8 cellular contexts compared by ENCODE assay signal in the genomic region with DNA sequence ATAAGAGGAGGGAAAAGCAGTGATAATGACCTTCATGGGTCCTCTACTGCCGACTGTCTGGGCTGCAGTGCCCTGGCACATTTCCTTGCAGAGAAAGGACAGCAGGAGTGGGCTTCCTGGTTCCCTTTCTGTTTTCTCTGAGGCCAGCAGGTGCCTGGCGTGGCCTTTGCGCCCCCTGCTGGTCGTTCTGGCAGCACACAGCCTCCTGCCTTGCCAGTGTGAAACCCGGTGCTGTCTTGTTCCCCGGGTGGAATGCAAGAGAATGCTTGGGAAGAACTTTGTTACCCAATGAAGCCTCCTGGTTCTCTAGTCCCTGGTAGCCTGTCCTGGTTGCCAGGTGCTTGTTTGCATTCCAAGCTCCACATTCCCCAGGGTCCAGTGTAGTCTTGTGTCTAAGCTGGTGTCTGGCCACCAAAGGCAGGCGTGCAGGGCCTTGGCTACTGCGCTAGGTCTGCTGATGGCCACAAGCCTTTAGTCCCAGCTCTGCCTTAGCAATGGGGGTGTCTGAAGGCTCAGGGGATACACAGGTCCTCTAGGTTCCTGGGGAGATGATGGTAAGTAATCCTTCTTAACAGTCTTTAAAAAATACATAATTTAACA.
DNase-seq lines count a peak whose midpoint lies in the region; ATAC-seq and TF ChIP-seq lines count a peak whose summit lies in the region.

No MANE protein-coding gene starts in this region.

- peak; percentile 85 for TF ChIP-seq CTCF in Calu3 (IDR thresholded peaks at IDR 0.05; ENCODE audit: unreplicated experiment)
- peak; percentile 66 for TF ChIP-seq CTCF in SK-N-SH (IDR thresholded peaks at IDR 0.05)
- peak; percentile 29 to 86 (median 59) for TF ChIP-seq CTCF in sigmoid colon (IDR thresholded peaks at IDR 0.05)

- BruUV-seq in Calu3 (replicated peaks; lab: Mats Ljungman, UMichigan): no TSS peak

- H3K9me3 ChIP-seq in SK-N-SH (no peaks in the 10 kb centered on the region), sigmoid colon (no peaks in the 10 kb centered on the region)

- CTCF ChIA-PET in Calu3 (lab: Charles Lee): interaction anchor here (1.1 kb wide), 1 partner anchor 90 kb away, joined by 4 read pairs; no protein-coding TSS in a partner anchor
- CTCF ChIA-PET in SK-N-SH (lab: Yijun Ruan, JAX): interaction anchor here (0.7 to 3.4 kb wide), 27 partner anchors 9 to 1692 kb away, joined by 3 to 16 read pairs (median 3); no protein-coding TSS in a partner anchor

- no peak overlapping the region for H3K4me3 Mint-ChIP-seq in Calu3 (ENCODE audit: low read depth, unreplicated experiment)

- H3K27ac ChIP-seq in SK-N-SH (ENCODE audit: low read depth in 2 of 2, low read length in 1 of 2) (no peak overlapping the region), sigmoid colon (no peak overlapping the region)

- no peak for TF ChIP-seq EP300 in SK-N-SH (IDR thresholded peaks at IDR 0.05; ENCODE audit: borderline replicate concordance in 1 of 2, low read depth in 1 of 2, low read length in 1 of 2)
- no peak for TF ChIP-seq EP300 in sigmoid colon (IDR thresholded peaks at IDR 0.05)

- POLR2A ChIA-PET in SK-N-SH (lab: Yijun Ruan, JAX): no interaction called here

- H3K36me3 ChIP-seq in SK-N-SH (replicated peaks in 1 of 2; ENCODE audit: control insufficient read depth in 1 of 2, insufficient read depth in 2 of 2, low read length in 1 of 2) (no peaks in the 10 kb centered on the region), sigmoid colon (no peaks in the 10 kb centered on the region)

- H3K4me1 ChIP-seq in SK-N-SH (ENCODE audit: control insufficient read depth in 1 of 2, insufficient read depth in 2 of 2, low read depth in 1 of 2, low read length in 1 of 2) (no peaks in the 10 kb centered on the region), sigmoid colon (no peaks in the 10 kb centered on the region)

- H3K27me3 ChIP-seq in SK-N-SH (ENCODE audit: insufficient read depth) (no peaks in the 10 kb centered on the region), sigmoid colon (no peaks in the 10 kb centered on the region)

- H3K9me3 Mint-ChIP-seq in Calu3 (ENCODE audit: low read depth, unreplicated experiment): peaks cover 4% of the 10 kb centered on the region

- ATAC-seq in GM21360 (IDR thresholded peaks at IDR 0.05; ENCODE audit: unreplicated experiment): peak; percentile 95
- peak; percentile 67 for ATAC-seq in left ventricle myocardium superior
- no peak for ATAC-seq in GM18873 (IDR thresholded peaks at IDR 0.05; ENCODE audit: low FRiP score, unreplicated experiment)

- peak; percentile 74 for TF ChIP-seq RAD21 in SK-N-SH (IDR thresholded peaks at IDR 0.05; ENCODE audit: low read length)

- no peak overlapping the region for H3K4me2 ChIP-seq in SK-N-SH

- no peaks in the 10 kb centered on the region for H3K79me2 ChIP-seq in SK-N-SH (ENCODE audit: insufficient read depth)

- no peaks in the 10 kb centered on the region for H3K27me3 Mint-ChIP-seq in Calu3 (ENCODE audit: unreplicated experiment)

- no peak for TF ChIP-seq POLR2A in sigmoid colon (IDR thresholded peaks at IDR 0.05)

- H3K27ac Mint-ChIP-seq in Calu3 (ENCODE audit: unreplicated experiment): no peak overlapping the region

- H2AFZ ChIP-seq in SK-N-SH (ENCODE audit: low read depth): no peak overlapping the region

- H3K9me2 ChIP-seq in SK-N-SH: no peaks in the 10 kb centered on the region

- H3K36me3 Mint-ChIP-seq in Calu3 (ENCODE audit: insufficient read depth, unreplicated experiment): no peaks in the 10 kb centered on the region

- no peaks in the 10 kb centered on the region for H3K4me1 Mint-ChIP-seq in Calu3 (ENCODE audit: low read depth, unreplicated experiment)

- no peak overlapping the region for H3K9ac ChIP-seq in SK-N-SH

- peak; percentile 84 for DNase-seq in Calu3
- DNase-seq in KG1 (lab: John Stamatoyannopoulos, UW): peak; percentile 14
- DNase-seq in SK-N-SH: peak; percentile 70
- peak; percentile 46 for DNase-seq in activated naive CD4-positive, alpha-beta T cell treated with anti-CD3 and anti-CD28 coated beads, Interleukin-2, amount 50 U/mL, for 16 hours
- peak; percentile 72 for DNase-seq in left ventricle myocardium superior
- DNase-seq in sigmoid colon: peak; percentile 70

- intact Hi-C loops in Calu3 (cut with micrococcal nuclease; ENCODE audit: unreplicated experiment) (loop anchor here (1.0 to 10.0 kb wide), 6 partner anchors 90 to 1341 kb away; no protein-coding TSS in a partner anchor), left ventricle myocardium superior (cut with micrococcal nuclease) (no loop called here), sigmoid colon (cut with DNase I) (loop anchor here (5.0 to 10.0 kb wide), 4 partner anchors 90 to 1692 kb away; no protein-coding TSS in a partner anchor)

- H3F3A ChIP-seq in SK-N-SH (replicated peaks; ENCODE audit: insufficient read depth): no peaks in the 10 kb centered on the region

- peak overlapping the region in 1 of 2 experiments; percentile 30; a peak in 1 of 4 replicates for H3K4me3 ChIP-seq in SK-N-SH (ENCODE audit: low read depth in 2 of 2, low read length in 1 of 2)
- H3K4me3 ChIP-seq in sigmoid colon: no peak overlapping the region

- WGBS in SK-N-SH (ENCODE audit: low lambda C conversion rate): 51% methylated on average over 5 of the region's 8 CpGs
- WGBS in sigmoid colon, 2 donors: 28 to 29% methylated on average over 8 of the region's 8 CpGs

- no peaks in the 10 kb centered on the region for H4K20me1 ChIP-seq in SK-N-SH (ENCODE audit: insufficient read depth)

TF ChIP-seq in SK-N-SH, 30 proteins besides CTCF, POLR2A, EP300 and RAD21:
- TF ChIP-seq FOXJ3 (CRISPR knock-in tag; IDR thresholded peaks at IDR 0.05) (no peak), TAF1 (IDR thresholded peaks at IDR 0.05; ENCODE audit: borderline replicate concordance, low read depth, low read length) (no peak), RCOR1 (IDR thresholded peaks at IDR 0.05; ENCODE audit: low read length) (no peak), SMC3 (IDR thresholded peaks at IDR 0.05; ENCODE audit: low read depth, low read length) (peak; percentile 77), ELF1 (IDR thresholded peaks at IDR 0.05) (0 out of 2 replicates have a peak, but pooled peaks have one; percentile 44)
TF ChIP-seq in SK-N-SH: peak in this region for 2.

Comparison
In these comparisons a context has a peak if more than half of its experiments do, and no peak if none do; other contexts are left out.
1. DNase-seq: peak in every context shown above with its lines; median percentile 84 in Calu3; 72 in left ventricle myocardium superior; 70 in SK-N-SH; 70 in sigmoid colon; 46 in activated naive CD4-positive, alpha-beta T cell treated with anti-CD3 and anti-CD28 coated beads, Interleukin-2, amount 50 U/mL, for 16 hours; 14 in KG1.